In the genomic region with DNA sequence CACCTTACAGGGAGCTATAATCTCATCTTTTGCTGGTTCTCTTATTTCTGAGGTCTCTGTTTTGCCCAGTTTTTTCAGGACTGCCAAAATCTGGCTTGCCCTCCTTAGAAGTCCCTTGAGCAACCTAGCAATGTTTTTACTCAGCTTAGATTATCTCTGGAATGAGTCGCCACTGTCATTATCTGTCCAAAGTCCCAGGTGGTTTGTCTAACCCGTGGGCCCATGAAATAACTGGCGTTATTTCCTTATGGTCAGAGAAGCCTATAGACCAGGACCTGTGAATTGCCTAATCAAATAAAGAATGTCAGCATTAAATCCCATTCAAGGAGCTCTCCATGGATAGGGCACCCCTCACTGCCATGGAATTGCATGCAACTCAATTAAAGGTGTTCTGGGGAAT, we compare ENCODE assay signal across 29 cellular contexts.
"Had no signal": no experiment of that assay in that cellular context is flagged by ENCODE, and none has a peak within 500 bp of the region (broad histone marks: within the 10 kb centered on the region; RNA-seq: fewer than 3 reads in every experiment).

No MANE protein-coding gene starts in this region.

- H3K27ac ChIP-seq: KMS-11, RWPE1, SJCRH30 had no signal

- H3K4me3 Mint-ChIP-seq: activated CD8-positive, alpha-beta T cell treated with anti-CD3 and anti-CD28 coated beads for 36 hours; activated naive CD4-positive, alpha-beta T cell treated with anti-CD3 and anti-CD28 coated beads, Interleukin-2, amount 10 ng/mL, durations not matched to agents 7 days and 5 days; activated naive CD8-positive, alpha-beta T cell treated with anti-CD3 and anti-CD28 coated beads for 36 hours; activated T-cell treated with anti-CD3 and anti-CD28 coated beads, Interleukin-2, amount 50 U/mL, for 72 hours; T-helper 2 cell treated with Interferon-gamma antibody and Interleukin-4, amounts not matched to agents 5 μg/mL and 100 μg/mL, for 36 hours had no signal

- H3K27me3 ChIP-seq: MG63, SJCRH30 had no signal

- H3K27ac Mint-ChIP-seq: activated CD8-positive, alpha-beta T cell treated with anti-CD3 and anti-CD28 coated beads for 36 hours; activated naive CD4-positive, alpha-beta T cell treated with anti-CD3 and anti-CD28 coated beads, Interleukin-2, amount 10 ng/mL, durations not matched to agents 7 days and 5 days; activated naive CD8-positive, alpha-beta T cell treated with anti-CD3 and anti-CD28 coated beads for 36 hours; activated T-cell treated with anti-CD3 and anti-CD28 coated beads, Interleukin-2, amount 50 U/mL, for 72 hours; activated T-helper 2 cell treated with anti-CD3 and anti-CD28 coated beads, Interferon-gamma antibody, Interleukin-2, Interleukin-4, amounts not matched to agents 10 μg/mL and 5 μg/mL and 100 μg/mL, durations not matched to agents 14 hours and 24 hours and 36 hours; T-helper 2 cell treated with Interferon-gamma antibody and Interleukin-4, amounts not matched to agents 5 μg/mL and 100 μg/mL, for 36 hours had no signal

- H3K27me3 Mint-ChIP-seq: activated CD8-positive, alpha-beta T cell treated with anti-CD3 and anti-CD28 coated beads for 36 hours; activated naive CD8-positive, alpha-beta T cell treated with anti-CD3 and anti-CD28 coated beads for 36 hours had no signal

- H3K36me3 Mint-ChIP-seq: activated naive CD4-positive, alpha-beta T cell treated with anti-CD3 and anti-CD28 coated beads, Interleukin-2, amount 10 ng/mL, durations not matched to agents 7 days and 5 days; activated naive CD8-positive, alpha-beta T cell treated with anti-CD3 and anti-CD28 coated beads for 36 hours had no signal

- H3K4me3 ChIP-seq: MG63, SJCRH30 had no signal

- H3K9me3 ChIP-seq: MG63, SJCRH30 had no signal

- ATAC-seq: activated CD4-positive, CD25-positive, alpha-beta regulatory T cell treated with anti-CD3 and anti-CD28 coated beads, Interleukin-2, amount 50 U/mL, for 24 hours; activated CD8-positive, alpha-beta T cell treated with anti-CD3 and anti-CD28 coated beads for 36 hours; activated T-cell treated with anti-CD3 and anti-CD28 coated beads, Interleukin-2, amount 50 U/mL, for 72 hours; Panc1; SK-N-SH treated with all-trans-retinoic acid at 6 μM for 48 hours had no signal

- H3K4me1 Mint-ChIP-seq: activated naive CD4-positive, alpha-beta T cell treated with anti-CD3 and anti-CD28 coated beads, Interleukin-2, amount 10 ng/mL, durations not matched to agents 7 days and 5 days; activated naive CD8-positive, alpha-beta T cell treated with anti-CD3 and anti-CD28 coated beads for 36 hours had no signal

- DNase-seq: activated CD4-positive, alpha-beta T cell treated with anti-CD3 and anti-CD28 coated beads for 4 hours; activated CD8-positive, alpha-beta memory T cell treated with anti-CD3 and anti-CD28 coated beads, Interleukin-2, amount 50 U/mL, for 4 hours; activated CD8-positive, alpha-beta T cell treated with anti-CD3 and anti-CD28 coated beads for 36 hours; activated gamma-delta T cell treated with Interleukin-2 at 50 U/mL for 16 hours; activated naive CD4-positive, alpha-beta T cell treated with anti-CD3 and anti-CD28 coated beads, Interleukin-2, amount 10 ng/mL, durations not matched to agents 7 days and 5 days; activated naive CD8-positive, alpha-beta T cell treated with anti-CD3 and anti-CD28 coated beads for 36 hours; activated T-cell treated with anti-CD3 and anti-CD28 coated beads, Interleukin-2, amount 50 U/mL, for 72 hours; caudate nucleus; MG63; MV-4-11; NCI-H1105; NCI-H1436 treated with DMSO at 0.1 percent for 48 hours; NCI-H187 treated with DMSO at 0.1 percent for 48 hours; NCI-H2081 treated with DMSO at 0.1 percent for 48 hours; NCI-H2171; NCI-H2227 treated with DMSO at 0.1 percent for 48 hours; NCI-H524 treated with DMSO at 0.1 percent for 48 hours; NCI-H82; OCI-M1; Right ventricle myocardium superior; SJCRH30; SW 1271 had no signal

- H3K9me3 Mint-ChIP-seq: activated CD8-positive, alpha-beta T cell treated with anti-CD3 and anti-CD28 coated beads for 36 hours; activated naive CD4-positive, alpha-beta T cell treated with anti-CD3 and anti-CD28 coated beads, Interleukin-2, amount 10 ng/mL, durations not matched to agents 7 days and 5 days; activated naive CD8-positive, alpha-beta T cell treated with anti-CD3 and anti-CD28 coated beads for 36 hours; activated T-cell treated with anti-CD3 and anti-CD28 coated beads, Interleukin-2, amount 50 U/mL, for 72 hours; activated T-helper 2 cell treated with anti-CD3 and anti-CD28 coated beads, Interferon-gamma antibody, Interleukin-2, Interleukin-4, amounts not matched to agents 10 μg/mL and 5 μg/mL and 100 μg/mL, durations not matched to agents 14 hours and 24 hours and 36 hours; T-helper 2 cell treated with Interferon-gamma antibody and Interleukin-4, amounts not matched to agents 5 μg/mL and 100 μg/mL, for 36 hours had no signal

- H3K36me3 ChIP-seq: MG63, SJCRH30 had no signal
